8 cellular contexts compared by ENCODE assay signal in genomic region chr1:38046884-38047602, GRCh38. TPM values are rescaled to one million over a fixed set of nuclear protein-coding genes. Genes with fewer than 3 reads are reported as not detected.
A peak's percentile ranks its signal among the peaks of the same experiment; 100 is the strongest.
DNase-seq lines count a peak whose midpoint lies in the region; ATAC-seq, FAIRE-seq and TF ChIP-seq lines count a peak whose summit lies in the region.

No MANE protein-coding gene starts in this region.

- 0% methylated on average over 54 of the region's 99 CpGs; no CpG with 5 or more reads in 1 of the 2 donors for WGBS in testis, 2 donors

- peak; percentile 59 for FAIRE-seq in HTR-8/SVneo (lab: Jason Lieb, UNC)

- H3K4me1 Mint-ChIP-seq in activated naive CD4-positive, alpha-beta T cell treated with anti-CD3 and anti-CD28 coated beads, Interleukin-2, amount 50 U/mL, for 24 hours, result peaks cover 14% of the 10 kb centered on the region

- H3K4me3 ChIP-seq in osteoblast (ENCODE audit: insufficient read depth, low read length) (peak overlapping the region; percentile 66), testis (peak overlapping the region; percentile 58 to 66)

- intact Hi-C loops in head of caudate nucleus (cut with DNase I), result no loop called here
- intact Hi-C loops in testis (cut with DNase I; ENCODE audit: low total_unique reads), result no loop called here

- H3K4me1 ChIP-seq in osteoblast (ENCODE audit: insufficient read depth, low read length) (no peaks in the 10 kb centered on the region), testis (peaks cover 3% of the 10 kb centered on the region)

- H3K9me3 Mint-ChIP-seq in activated naive CD4-positive, alpha-beta T cell treated with anti-CD3 and anti-CD28 coated beads, Interleukin-2, amount 50 U/mL, for 24 hours, result no peaks in the 10 kb centered on the region

- peak overlapping the region; percentile 6; the same call in 1 of the 2 replicates for H3K27ac ChIP-seq in C4-2B
- H3K27ac ChIP-seq in osteoblast (ENCODE audit: low read depth, low read length), result no peak overlapping the region
- H3K27ac ChIP-seq in testis, result peak overlapping the region in 1 of 2 donors; percentile 53

- H4K20me1 ChIP-seq in osteoblast (ENCODE audit: insufficient read depth, low read length), result peaks cover 3% of the 10 kb centered on the region

- H3K27ac Mint-ChIP-seq in activated naive CD4-positive, alpha-beta T cell treated with anti-CD3 and anti-CD28 coated beads, Interleukin-2, amount 50 U/mL, for 24 hours, result no peak overlapping the region

- peak overlapping the region; percentile 29 for H2AFZ ChIP-seq in osteoblast (ENCODE audit: low read length)

- no peaks in the 10 kb centered on the region for H3K36me3 Mint-ChIP-seq in activated naive CD4-positive, alpha-beta T cell treated with anti-CD3 and anti-CD28 coated beads, Interleukin-2, amount 50 U/mL, for 24 hours

- H3K36me3 ChIP-seq in osteoblast (ENCODE audit: insufficient read depth, low read length) (no peaks in the 10 kb centered on the region), testis (ENCODE audit: low read depth, missing control alignments) (no peaks in the 10 kb centered on the region)

- peaks cover 59% of the 10 kb centered on the region for H3K27me3 ChIP-seq in osteoblast (ENCODE audit: insufficient read depth, low read length)
- no peaks in the 10 kb centered on the region for H3K27me3 ChIP-seq in testis

- peak; percentile 13 for ATAC-seq in GM19468 (IDR thresholded peaks at IDR 0.05; ENCODE audit: extremely low read depth, unreplicated experiment)

- no peaks in the 10 kb centered on the region for H3K79me2 ChIP-seq in osteoblast (ENCODE audit: insufficient read depth, low read length)

- peak overlapping the region; percentile 76 for H3K4me2 ChIP-seq in osteoblast (ENCODE audit: insufficient read depth, low read length)

- in situ Hi-C loops in SK-MEL-5 (cut with HindIII; ENCODE audit: low pct_unique_long_range_greater_than_20kb, low sequenced_read_pairs), result no loop called here

- H3K4me3 Mint-ChIP-seq in activated naive CD4-positive, alpha-beta T cell treated with anti-CD3 and anti-CD28 coated beads, Interleukin-2, amount 50 U/mL, for 24 hours, result peak overlapping the region; percentile 80

- no peak for TF ChIP-seq POLR2A in testis (IDR thresholded peaks at IDR 0.05)

- DNase-seq in HTR-8/SVneo (ENCODE audit: insufficient read length, low spot score) (peak; percentile 79), SK-MEL-5 (ENCODE audit: low read depth, low spot score) (peak; percentile 86), head of caudate nucleus (peak; percentile 88 to 98 (median 95)), osteoblast (ENCODE audit: insufficient read length, low spot score, missing footprints) (peak; percentile 99), testis (peak; percentile 90)

- peaks cover 19% of the 10 kb centered on the region for H3K27me3 Mint-ChIP-seq in activated naive CD4-positive, alpha-beta T cell treated with anti-CD3 and anti-CD28 coated beads, Interleukin-2, amount 50 U/mL, for 24 hours

- TF ChIP-seq CTCF in C4-2B (conservative IDR thresholded peaks at IDR 0.05), result no peak; the same call in 1 of the 2 replicates
- no peak for TF ChIP-seq CTCF in osteoblast (IDR thresholded peaks at IDR 0.05; ENCODE audit: extremely low read depth, low read depth, low read length)
- no peak for TF ChIP-seq CTCF in testis (IDR thresholded peaks at IDR 0.05)

- H3K9me3 ChIP-seq in osteoblast (ENCODE audit: low read depth, low read length) (no peaks in the 10 kb centered on the region), testis (no peaks in the 10 kb centered on the region)

RNA-seq across cellular contexts. Expression of gene POU3F1, which starts 0.5 kb away (rescaled TPM):
- total RNA-seq in SK-MEL-5 (2014; rRNA removed; shearing (Covaris generic)), result 3.0 and 4.0 TPM in 2 replicates
- 3.7 and 5.1 TPM in 2 replicates for polyA plus RNA-seq in SK-MEL-5 (2015; cell fraction: cytosol; rRNA removed)
- 0.76 and 2.8 TPM in 2 replicates for polyA plus RNA-seq in SK-MEL-5 (2015; cell fraction: nucleus; rRNA removed)
- total RNA-seq in osteoblast (under 0.01 TPM in 2 replicates), testis (1 to 10 TPM; 6.0 to 6.8 TPM)
- 1.6 TPM for polyA plus RNA-seq in testis (ENCODE audit: insufficient read depth, low read depth, low replicate concordance)

RNA-seq across cellular contexts. Expression of gene UTP11, which starts 34.5 kb away (rescaled TPM):
- total RNA-seq in SK-MEL-5 (2014; rRNA removed; shearing (Covaris generic)), result 73.1 and 79.0 TPM in 2 replicates
- polyA plus RNA-seq in SK-MEL-5 (2015; cell fraction: cytosol; rRNA removed), result 60.9 and 62.2 TPM in 2 replicates
- 17.1 and 24.8 TPM in 2 replicates for polyA plus RNA-seq in SK-MEL-5 (2015; cell fraction: nucleus; rRNA removed)
- total RNA-seq in osteoblast (38.7 and 39.8 TPM in 2 replicates), testis (10 to 100 TPM; 35.6 to 42.4 TPM)
- polyA plus RNA-seq in testis (ENCODE audit: insufficient read depth, low read depth, low replicate concordance), result 43.3 TPM

RNA-seq across cellular contexts. Expression of gene FHL3, which starts 41.7 kb away (rescaled TPM):
- 6.1 and 7.1 TPM in 2 replicates for total RNA-seq in SK-MEL-5 (2014; rRNA removed; shearing (Covaris generic))
- polyA plus RNA-seq in SK-MEL-5 (2015; cell fraction: cytosol; rRNA removed), result 18.3 and 20.0 TPM in 2 replicates
- polyA plus RNA-seq in SK-MEL-5 (2015; cell fraction: nucleus; rRNA removed), result 8.6 and 12.2 TPM in 2 replicates
- total RNA-seq in osteoblast (21.4 and 25.6 TPM in 2 replicates), testis (10 to 100 TPM; 21.3 to 28.7 TPM)
- polyA plus RNA-seq in testis (ENCODE audit: insufficient read depth, low read depth, low replicate concordance), result 20.7 TPM

RNA-seq across cellular contexts. Expression of gene SF3A3, which starts 57.2 kb away (rescaled TPM):
- total RNA-seq in SK-MEL-5 (2014; rRNA removed; shearing (Covaris generic)), result 105 and 107 TPM in 2 replicates
- 57.8 and 66.1 TPM in 2 replicates for polyA plus RNA-seq in SK-MEL-5 (2015; cell fraction: cytosol; rRNA removed)
- polyA plus RNA-seq in SK-MEL-5 (2015; cell fraction: nucleus; rRNA removed), result 49.3 and 57.5 TPM in 2 replicates
- total RNA-seq in osteoblast (68.7 and 76.7 TPM in 2 replicates), testis (10 to 100 TPM; 59.3 to 74.6 TPM)
- 87.5 TPM for polyA plus RNA-seq in testis (ENCODE audit: insufficient read depth, low read depth, low replicate concordance)
